16 cellular contexts compared by ENCODE assay signal in the genomic region with DNA sequence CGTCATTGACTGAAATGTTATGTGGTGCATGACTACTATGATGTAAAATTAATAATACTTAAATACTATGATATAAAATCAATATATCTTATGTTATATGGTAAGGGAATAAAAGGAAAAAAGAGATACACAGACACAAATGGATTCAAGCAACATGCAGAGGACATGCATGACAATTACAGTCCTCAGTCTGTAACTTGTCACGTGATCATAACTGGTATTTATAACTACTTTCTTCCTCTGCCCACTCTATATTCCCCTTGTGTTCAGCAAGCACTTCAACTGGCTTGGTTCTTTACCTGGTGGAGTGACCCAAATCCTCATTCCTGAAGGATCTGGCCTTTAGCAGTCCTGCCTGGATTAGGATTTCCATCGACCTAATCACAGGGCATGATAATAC.
DNase-seq lines count a peak whose midpoint lies in the region; ATAC-seq, FAIRE-seq and TF ChIP-seq lines count a peak whose summit lies in the region.
"Had no signal": no experiment of that assay in that cellular context is flagged by ENCODE, and none has a peak within 500 bp of the region (broad histone marks: within the 10 kb centered on the region; RNA-seq: fewer than 3 reads in every experiment).

No MANE protein-coding gene starts in this region.

- H3K27ac Mint-ChIP-seq in activated CD4-positive, alpha-beta T cell treated with anti-CD3 and anti-CD28 coated beads, Interleukin-2, amount 10 ng/mL, durations not matched to agents 24 days and 14 days, result no peak overlapping the region
- peak overlapping the region; percentile 92 for H3K27ac Mint-ChIP-seq in nephron progenitor cell
- H3K27ac Mint-ChIP-seq: CD4-positive, CD25-positive, alpha-beta regulatory T cell had no signal

- intact Hi-C loops in activated CD4-positive, alpha-beta T cell treated with anti-CD3 and anti-CD28 coated beads, Interleukin-2, amount 10 ng/mL, durations not matched to agents 24 days and 14 days (cut with micrococcal nuclease), result no loop called here
- intact Hi-C loops in K562 (cut with micrococcal nuclease) (no loop called here), kidney (cut with DNase I) (no loop called here)

- H2AFZ ChIP-seq in K562 (ENCODE audit: low read depth, low read length), result no peak overlapping the region

- TF ChIP-seq EP300 in K562 (IDR thresholded peaks at IDR 0.05; ENCODE audit: low read length), result no peak

- no peak for TF ChIP-seq RAD21 in K562 (CRISPR knock-in tag; conservative IDR thresholded peaks at IDR 0.05 in 1 of 2, IDR thresholded peaks at IDR 0.05 in 1 of 2)

- no peak overlapping the region for H3K4me3 Mint-ChIP-seq in activated CD4-positive, alpha-beta T cell treated with anti-CD3 and anti-CD28 coated beads, Interleukin-2, amount 10 ng/mL, durations not matched to agents 24 days and 14 days
- no peak overlapping the region for H3K4me3 Mint-ChIP-seq in nephron progenitor cell
- H3K4me3 Mint-ChIP-seq: CD4-positive, CD25-positive, alpha-beta regulatory T cell had no signal

- H3K27me3 ChIP-seq in K562 (ENCODE audit: control insufficient read depth in 2 of 2, insufficient read depth in 2 of 2, low read length in 2 of 2), result peaks cover 2 to 11% of the 10 kb centered on the region in 2 experiments; a peak in 3 of 5 replicates
- H3K27me3 ChIP-seq: BLaER1 treated with 17β-estradiol and CSF1 and Interleukin-3, amounts not matched to agents 10 nM and 100 nM had no signal

- no peak overlapping the region for H3K4me3 ChIP-seq in K562
- no peak overlapping the region for H3K4me3 ChIP-seq in kidney (ENCODE audit: low read length in 2 of 2)
- H3K4me3 ChIP-seq: BLaER1 treated with 17β-estradiol and CSF1 and Interleukin-3, amounts not matched to agents 10 nM and 100 nM; HAP-1 had no signal

- no TSS peak for BruUV-seq in K562 (replicated peaks; lab: Mats Ljungman, UMichigan)

- no peaks in the 10 kb centered on the region for H3K79me2 ChIP-seq in K562 (ENCODE audit: control insufficient read depth, insufficient read depth, low read length)

- H3K4me2 ChIP-seq in K562 (ENCODE audit: insufficient read depth, low read length), result no peak overlapping the region
- H3K4me2 ChIP-seq: BLaER1 treated with 17β-estradiol and CSF1 and Interleukin-3, amounts not matched to agents 10 nM and 100 nM had no signal

- no peaks in the 10 kb centered on the region for H3K36me3 Mint-ChIP-seq in activated CD4-positive, alpha-beta T cell treated with anti-CD3 and anti-CD28 coated beads, Interleukin-2, amount 10 ng/mL, durations not matched to agents 24 days and 14 days (ENCODE audit: low read depth)
- no peaks in the 10 kb centered on the region for H3K36me3 Mint-ChIP-seq in nephron progenitor cell (ENCODE audit: low read depth)
- H3K36me3 Mint-ChIP-seq: CD4-positive, CD25-positive, alpha-beta regulatory T cell had no signal

- no peaks in the 10 kb centered on the region for H3K4me1 Mint-ChIP-seq in activated CD4-positive, alpha-beta T cell treated with anti-CD3 and anti-CD28 coated beads, Interleukin-2, amount 10 ng/mL, durations not matched to agents 24 days and 14 days
- peaks cover 21% of the 10 kb centered on the region for H3K4me1 Mint-ChIP-seq in nephron progenitor cell

- H4K20me1 ChIP-seq in K562 (replicated peaks; ENCODE audit: control insufficient read depth, insufficient read depth, low read length), result no peaks in the 10 kb centered on the region
- H4K20me1 ChIP-seq: BLaER1 treated with 17β-estradiol and CSF1 and Interleukin-3, amounts not matched to agents 10 nM and 100 nM had no signal

- FAIRE-seq in K562 (lab: Jason Lieb, UNC) (no peak), kidney (lab: Jason Lieb, UNC) (no peak)
- FAIRE-seq: GM18507, H1, HTR-8/SVneo had no signal

- H3K9me3 ChIP-seq in K562 (replicated peaks; ENCODE audit: control insufficient read depth, insufficient read depth, low read depth, low read length), result no peaks in the 10 kb centered on the region
- H3K9me3 ChIP-seq in kidney (ENCODE audit: control insufficient read depth in 1 of 2, low read length in 2 of 2), result no peaks in the 10 kb centered on the region
- H3K9me3 ChIP-seq: HAP-1 had no signal

- H3K9me3 Mint-ChIP-seq in activated CD4-positive, alpha-beta T cell treated with anti-CD3 and anti-CD28 coated beads, Interleukin-2, amount 10 ng/mL, durations not matched to agents 24 days and 14 days, result peaks cover 3% of the 10 kb centered on the region
- peaks cover 37% of the 10 kb centered on the region for H3K9me3 Mint-ChIP-seq in nephron progenitor cell

- CTCF ChIA-PET in K562 (lab: Yijun Ruan, JAX; ENCODE audit: low intra/inter-chr PET ratio), result no interaction called here

- DNase-seq in activated CD4-positive, alpha-beta T cell treated with anti-CD3 and anti-CD28 coated beads, Interleukin-2, amount 10 ng/mL, durations not matched to agents 24 days and 14 days, result peak; percentile 28
- DNase-seq in activated CD4-positive, alpha-beta T cell treated with anti-CD3 and anti-CD28 coated beads for 1 hour, result no peak
- DNase-seq in K562 (ENCODE audit: extremely low read depth in 1 of 4, low spot score in 3 of 4) (no peak), nephron progenitor cell (no peak), kidney (no peak), NCI-H510A (lab: John Stamatoyannopoulos, UW) (no peak), nucleus accumbens (lab: John Stamatoyannopoulos, UW) (no peak)
- DNase-seq in stimulated activated CD8-positive, alpha-beta memory T cell treated with anti-CD3 and anti-CD28 coated beads, Interleukin-4, amount 100 ng/mL, for 48 hours, result no peak
- DNase-seq: ACHN; CD4-positive, CD25-positive, alpha-beta regulatory T cell had no signal

- TF ChIP-seq CTCF in K562 (IDR thresholded peaks at IDR 0.05 in 2 of 3, conservative IDR thresholded peaks at IDR 0.05 in 1 of 3; ENCODE audit: insufficient read depth in 2 of 3, low read depth in 1 of 3, low read length in 3 of 3), result no peak
- TF ChIP-seq CTCF in nephron progenitor cell (IDR thresholded peaks at IDR 0.05), result no peak
- TF ChIP-seq CTCF in kidney (IDR thresholded peaks at IDR 0.05; ENCODE audit: borderline replicate concordance, extremely low read depth, insufficient read depth), result no peak

- H3K4me1 ChIP-seq in K562 (replicated peaks in 1 of 2; ENCODE audit: control insufficient read depth in 2 of 2, insufficient read depth in 2 of 2, low read length in 2 of 2), result no peaks in the 10 kb centered on the region; a peak in 1 of 5 replicates
- H3K4me1 ChIP-seq in kidney (ENCODE audit: control insufficient read depth in 1 of 2, insufficient read depth in 1 of 2, low read depth in 1 of 2, low read length in 2 of 2), result no peaks in the 10 kb centered on the region
- H3K4me1 ChIP-seq: HAP-1 had no signal

- POLR2A ChIA-PET in K562 (lab: Yijun Ruan, JAX), result no interaction called here

- H3K9ac ChIP-seq in K562 (ENCODE audit: insufficient read depth in 1 of 2, low read depth in 2 of 2, low read length in 2 of 2) (no peak overlapping the region; a peak in 1 of 4 replicates), kidney (ENCODE audit: low read length in 2 of 2) (no peak overlapping the region)
- H3K9ac ChIP-seq: BLaER1 treated with 17β-estradiol and CSF1 and Interleukin-3, amounts not matched to agents 10 nM and 100 nM had no signal

- H3K27me3 Mint-ChIP-seq in activated CD4-positive, alpha-beta T cell treated with anti-CD3 and anti-CD28 coated beads, Interleukin-2, amount 10 ng/mL, durations not matched to agents 24 days and 14 days, result peaks cover 5% of the 10 kb centered on the region
- H3K27me3 Mint-ChIP-seq in nephron progenitor cell (ENCODE audit: low read depth, poor library complexity), result no peaks in the 10 kb centered on the region

- H3K36me3 ChIP-seq in K562 (ENCODE audit: control insufficient read depth, insufficient read depth, low read length), result no peaks in the 10 kb centered on the region
- no peaks in the 10 kb centered on the region for H3K36me3 ChIP-seq in kidney (ENCODE audit: control insufficient read depth in 1 of 2, insufficient read depth in 2 of 2, low read length in 2 of 2)
- H3K36me3 ChIP-seq: BLaER1 treated with 17β-estradiol and CSF1 and Interleukin-3, amounts not matched to agents 10 nM and 100 nM; HAP-1 had no signal

- no peak for TF ChIP-seq POLR2A in K562 (conservative IDR thresholded peaks at IDR 0.05)

- H3K9me1 ChIP-seq in K562 (ENCODE audit: control insufficient read depth, insufficient read depth, low read length), result no peaks in the 10 kb centered on the region

- no peak for ATAC-seq in K562

- in situ Hi-C loops in K562 (cut with MboI), result no loop called here

- H3K27ac ChIP-seq in K562 (ENCODE audit: extremely low read depth, low read depth, low read length) (no peak overlapping the region), kidney (ENCODE audit: low read depth in 2 of 2, low read length in 2 of 2) (no peak overlapping the region)
- H3K27ac ChIP-seq: 22Rv1; BLaER1 treated with 17β-estradiol and CSF1 and Interleukin-3, amounts not matched to agents 10 nM and 100 nM had no signal

- 1% methylated on average over 3 of the region's 3 CpGs for WGBS in K562 (ENCODE audit: insufficient coverage, low coverage, missing lambda C conversion rate)

TF ChIP-seq in K562, 482 proteins besides CTCF, POLR2A, EP300 and RAD21 (continues in another document):
- TF ChIP-seq EGR1 (conservative IDR thresholded peaks at IDR 0.05) (no peak), XRCC4 (IDR thresholded peaks at IDR 0.05; ENCODE audit: extremely low read depth, insufficient read depth, insufficient read length) (no peak), TOE1 (IDR thresholded peaks at IDR 0.05; ENCODE audit: borderline replicate concordance) (peak; percentile 84; the same call in 1 of the 2 replicates), TOE1 (CRISPR knock-in tag; IDR thresholded peaks at IDR 0.05; ENCODE audit: borderline replicate concordance, low read depth) (no peak), SUPT5H (IDR thresholded peaks at IDR 0.05) (no peak), ZBTB7A (IDR thresholded peaks at IDR 0.05; ENCODE audit: borderline replicate concordance, control insufficient read depth, low read depth, low read length) (no peak), STAT5B (CRISPR knock-in tag; IDR thresholded peaks at IDR 0.05) (no peak), RAD51 (IDR thresholded peaks at IDR 0.05; ENCODE audit: borderline replicate concordance, low read depth) (peak; percentile 89), KLF16 (IDR thresholded peaks at IDR 0.05) (no peak), SP2 (IDR thresholded peaks at IDR 0.05; ENCODE audit: extremely low read depth, low read depth, low read length, poor library complexity, severe bottlenecking) (no peak)
- TF ChIP-seq, protein P1, sequence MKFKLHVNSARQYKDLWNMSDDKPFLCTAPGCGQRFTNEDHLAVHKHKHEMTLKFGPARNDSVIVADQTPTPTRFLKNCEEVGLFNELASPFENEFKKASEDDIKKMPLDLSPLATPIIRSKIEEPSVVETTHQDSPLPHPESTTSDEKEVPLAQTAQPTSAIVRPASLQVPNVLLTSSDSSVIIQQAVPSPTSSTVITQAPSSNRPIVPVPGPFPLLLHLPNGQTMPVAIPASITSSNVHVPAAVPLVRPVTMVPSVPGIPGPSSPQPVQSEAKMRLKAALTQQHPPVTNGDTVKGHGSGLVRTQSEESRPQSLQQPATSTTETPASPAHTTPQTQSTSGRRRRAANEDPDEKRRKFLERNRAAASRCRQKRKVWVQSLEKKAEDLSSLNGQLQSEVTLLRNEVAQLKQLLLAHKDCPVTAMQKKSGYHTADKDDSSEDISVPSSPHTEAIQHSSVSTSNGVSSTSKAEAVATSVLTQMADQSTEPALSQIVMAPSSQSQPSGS (CRISPR knock-in tag; IDR thresholded peaks at IDR 0.05), result no peak
